8 cellular contexts compared by ENCODE assay signal in genomic region chr17:8436169-8436932, GRCh38. TPM values are rescaled to one million over a fixed set of nuclear protein-coding genes. Genes with fewer than 3 reads are reported as not detected.
DNase-seq lines count a peak whose midpoint lies in the region; ATAC-seq, FAIRE-seq and TF ChIP-seq lines count a peak whose summit lies in the region.

No MANE protein-coding gene starts in this region.

- peak; percentile 42 for ATAC-seq in HG02588 (IDR thresholded peaks at IDR 0.05; ENCODE audit: unreplicated experiment)
- peak; percentile 68 for ATAC-seq in left lobe of liver

- TF ChIP-seq POLR2A in GM12892 (IDR thresholded peaks at IDR 0.05; ENCODE audit: low read depth, low read length) (no peak), NB4 (IDR thresholded peaks at IDR 0.05; ENCODE audit: extremely low read depth, insufficient read length) (no peak)

- FAIRE-seq in GM12892 (lab: Jason Lieb, UNC) = peak; percentile 73

- H3K27ac ChIP-seq in cingulate gyrus (ENCODE audit: low read depth, low read length) = peak overlapping the region; percentile 94

- peak overlapping the region; percentile 88 for H3K4me3 ChIP-seq in NB4 (ENCODE audit: low read depth, low read length)

- DNase-seq in GM12892 (ENCODE audit: insufficient read length) = peak; percentile 39
- DNase-seq in NB4 (ENCODE audit: low read depth) = peak; percentile 55
- peak; percentile 75 for DNase-seq in activated CD4-positive, CD25-positive, alpha-beta regulatory T cell treated with anti-CD3 and anti-CD28 coated beads, Interleukin-2, amount 50 U/mL, for 72 hours
- DNase-seq in left lobe of liver (ENCODE audit: low spot score) = peak; percentile 72
- peak; percentile 49 to 57 for DNase-seq in stimulated activated CD4-positive, alpha-beta T cell treated with anti-CD3 and anti-CD28 coated beads, Interleukin-2, amount 100 ng/mL, for 48 hours
- no peak for DNase-seq in NCI-H2029 treated with DMSO at 0.1 percent for 48 hours (lab: John Stamatoyannopoulos, UW)

- no peak for TF ChIP-seq CTCF in NB4 (IDR thresholded peaks at IDR 0.05; ENCODE audit: low read depth, low read length)

RNA-seq across cellular contexts. Expression of gene NDEL1, which starts 0.7 kb away (rescaled TPM):
- polyA plus RNA-seq in GM12892 (2012; ENCODE audit: missing spikeins) = 19.6 TPM
- 37.5 TPM for total RNA-seq in left lobe of liver

RNA-seq across cellular contexts. Expression of gene RNF222, which starts 38.7 kb away (rescaled TPM):
- polyA plus RNA-seq in GM12892 (2012; ENCODE audit: missing spikeins) = not detected
- total RNA-seq in left lobe of liver = not detected

RNA-seq across cellular contexts. Expression of gene RPL26, which starts 53.4 kb away (rescaled TPM):
- 8,529 TPM for polyA plus RNA-seq in GM12892 (2012; ENCODE audit: missing spikeins)
- total RNA-seq in left lobe of liver = 397 TPM
